8 cellular contexts compared by ENCODE assay signal in the genomic region with DNA sequence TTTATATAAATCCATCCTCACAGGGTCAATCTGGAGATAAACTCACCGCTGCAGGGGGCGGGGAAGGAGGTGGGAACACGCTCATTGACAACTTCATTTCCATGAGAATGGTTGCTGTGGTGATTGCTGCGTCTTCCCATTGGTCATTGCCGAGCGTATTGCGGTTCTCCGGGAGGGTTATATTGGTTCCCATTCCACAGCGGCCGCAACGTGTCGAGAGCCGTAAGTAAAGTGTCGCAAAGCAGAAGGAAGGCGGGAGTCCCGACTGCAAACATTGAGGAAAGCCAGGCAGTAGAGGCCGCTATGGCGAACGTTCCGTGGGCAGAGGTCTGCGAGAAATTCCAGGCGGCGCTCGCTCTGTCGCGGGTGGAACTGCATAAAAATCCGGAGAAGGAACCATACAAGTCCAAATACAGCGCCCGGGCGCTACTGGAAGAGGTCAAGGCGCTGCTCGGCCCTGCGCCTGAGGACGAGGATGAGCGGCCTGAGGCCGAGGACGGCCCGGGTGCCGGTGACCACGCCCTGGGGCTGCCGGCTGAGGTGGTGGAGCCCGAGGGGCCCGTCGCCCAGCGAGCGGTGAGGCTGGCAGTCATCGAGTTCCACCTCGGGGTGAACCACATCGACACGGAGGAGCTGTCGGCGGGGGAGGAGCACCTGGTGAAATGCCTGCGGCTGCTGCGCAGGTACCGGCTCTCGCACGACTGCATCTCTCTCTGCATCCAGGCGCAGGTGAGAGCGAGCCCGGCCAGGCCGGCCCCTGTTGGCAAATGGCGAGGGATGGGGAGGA. TPM values are rescaled to one million over a fixed set of nuclear protein-coding genes. Genes with fewer than 3 reads are reported as not detected.
A peak's percentile ranks its signal among the peaks of the same experiment; 100 is the strongest.
DNase-seq lines count a peak whose midpoint lies in the region; ATAC-seq, FAIRE-seq and TF ChIP-seq lines count a peak whose summit lies in the region.

A gene with protein sequence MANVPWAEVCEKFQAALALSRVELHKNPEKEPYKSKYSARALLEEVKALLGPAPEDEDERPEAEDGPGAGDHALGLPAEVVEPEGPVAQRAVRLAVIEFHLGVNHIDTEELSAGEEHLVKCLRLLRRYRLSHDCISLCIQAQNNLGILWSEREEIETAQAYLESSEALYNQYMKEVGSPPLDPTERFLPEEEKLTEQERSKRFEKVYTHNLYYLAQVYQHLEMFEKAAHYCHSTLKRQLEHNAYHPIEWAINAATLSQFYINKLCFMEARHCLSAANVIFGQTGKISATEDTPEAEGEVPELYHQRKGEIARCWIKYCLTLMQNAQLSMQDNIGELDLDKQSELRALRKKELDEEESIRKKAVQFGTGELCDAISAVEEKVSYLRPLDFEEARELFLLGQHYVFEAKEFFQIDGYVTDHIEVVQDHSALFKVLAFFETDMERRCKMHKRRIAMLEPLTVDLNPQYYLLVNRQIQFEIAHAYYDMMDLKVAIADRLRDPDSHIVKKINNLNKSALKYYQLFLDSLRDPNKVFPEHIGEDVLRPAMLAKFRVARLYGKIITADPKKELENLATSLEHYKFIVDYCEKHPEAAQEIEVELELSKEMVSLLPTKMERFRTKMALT (plus strand): TSS at position 274 of the 787 bp plus-strand sequence. CDS start 30 bp downstream, at position 304.

- 0% methylated on average over 33 of the region's 62 CpGs for WGBS in esophagus muscularis mucosa

- DNase-seq in DMS79 treated with DMSO at 0.1 percent for 48 hours (lab: John Stamatoyannopoulos, UW) (peak; percentile 83), KG1 (lab: John Stamatoyannopoulos, UW) (peak; percentile 92), RCC 7860 (ENCODE audit: low spot score) (peak; percentile 96), esophagus muscularis mucosa (ENCODE audit: extremely low spot score) (peak; percentile 98)
- DNase-seq in activated T-cell treated with anti-CD3 and anti-CD28 coated beads, Interleukin-2, amount 50 U/mL, for 72 hours, result peak; percentile 80 to 86
- DNase-seq in stimulated activated CD8-positive, alpha-beta memory T cell treated with anti-CD3 and anti-CD28 coated beads, Interleukin-7, amount 100 ng/mL, for 4 hours (ENCODE audit: low read depth in 2 of 2), result peak; percentile 68 to 69

- peak within 1 kb of the TSS; percentile 98 for H3K27ac Mint-ChIP-seq in activated T-cell treated with anti-CD3 and anti-CD28 coated beads, Interleukin-2, amount 50 U/mL, for 72 hours

- no peaks in the 10 kb centered on the region for H3K9me3 ChIP-seq in esophagus muscularis mucosa
- H3K9me3 ChIP-seq in muscle layer of duodenum (ENCODE audit: control insufficient read depth in 1 of 2, low read length in 2 of 2), result no peaks in the 10 kb centered on the region

- peak within 1 kb of the TSS; percentile 75 to 97 (median 80) for H3K4me3 ChIP-seq in esophagus muscularis mucosa
- H3K4me3 ChIP-seq in muscle layer of duodenum (ENCODE audit: low read depth in 1 of 2, low read length in 2 of 2), result peak within 1 kb of the TSS; percentile 96 to 99

- TF ChIP-seq EP300 in esophagus muscularis mucosa (IDR thresholded peaks at IDR 0.05), result no peak

- H3K27ac ChIP-seq in esophagus muscularis mucosa (replicated peaks in 1 of 4) (peak within 1 kb of the TSS; percentile 84 to 89 (median 88)), muscle layer of duodenum (ENCODE audit: low read length) (peak within 1 kb of the TSS; percentile 35)

- H3K4me3 Mint-ChIP-seq in activated T-cell treated with anti-CD3 and anti-CD28 coated beads, Interleukin-2, amount 50 U/mL, for 72 hours, result peak within 1 kb of the TSS; percentile 92 to 94

- H3K27me3 Mint-ChIP-seq in activated T-cell treated with anti-CD3 and anti-CD28 coated beads, Interleukin-2, amount 50 U/mL, for 72 hours (ENCODE audit: low read depth), result no peaks in the 10 kb centered on the region

- no peaks in the 10 kb centered on the region for H3K27me3 ChIP-seq in esophagus muscularis mucosa
- H3K27me3 ChIP-seq in muscle layer of duodenum (ENCODE audit: low read depth, low read length), result no peaks in the 10 kb centered on the region

- peak; percentile 32 for TF ChIP-seq POLR2A in esophagus muscularis mucosa (IDR thresholded peaks at IDR 0.05; ENCODE audit: low read depth)

- H3K4me1 ChIP-seq in esophagus muscularis mucosa, result peaks cover 44 to 55% (median 50%) of the 10 kb centered on the region in 4 donors
- H3K4me1 ChIP-seq in muscle layer of duodenum (ENCODE audit: control insufficient read depth in 1 of 2, insufficient read depth in 2 of 2, low read length in 2 of 2), result peaks cover 7 to 22% of the 10 kb centered on the region in 2 donors

- H3K36me3 ChIP-seq in esophagus muscularis mucosa (peaks cover 6 to 22% (median 13%) of the 10 kb centered on the region in 4 donors), muscle layer of duodenum (ENCODE audit: control insufficient read depth in 1 of 2, insufficient read depth in 2 of 2, low read length in 2 of 2) (peaks cover 5 to 6% of the 10 kb centered on the region in 2 donors)

- FAIRE-seq in RCC 7860 (lab: Jason Lieb, UNC), result peak; percentile 91

- ATAC-seq in GM21723 (IDR thresholded peaks at IDR 0.05; ENCODE audit: unreplicated experiment), result peak; percentile 88
- ATAC-seq in activated T-cell treated with anti-CD3 and anti-CD28 coated beads, Interleukin-2, amount 50 U/mL, for 72 hours (replicated peaks in 1 of 2), result peak; percentile 83 to 85

- H3K9me3 Mint-ChIP-seq in activated T-cell treated with anti-CD3 and anti-CD28 coated beads, Interleukin-2, amount 50 U/mL, for 72 hours, result no peaks in the 10 kb centered on the region

- intact Hi-C loops in esophagus muscularis mucosa (cut with DNase I), result loop anchor here (10.0 kb wide), 1 partner anchor 196 kb away; a partner anchor contains a TSS

- peak; percentile 39 to 52 (median 52) for TF ChIP-seq CTCF in esophagus muscularis mucosa (IDR thresholded peaks at IDR 0.05)

- H3K36me3 Mint-ChIP-seq in activated T-cell treated with anti-CD3 and anti-CD28 coated beads, Interleukin-2, amount 50 U/mL, for 72 hours (ENCODE audit: insufficient read depth in 2 of 2), result peaks cover 3 to 9% of the 10 kb centered on the region in 2 donors

- H3K4me1 Mint-ChIP-seq in activated T-cell treated with anti-CD3 and anti-CD28 coated beads, Interleukin-2, amount 50 U/mL, for 72 hours (ENCODE audit: low read depth), result peaks cover 61% of the 10 kb centered on the region

RNA-seq across cellular contexts. Expression of the gene that starts here (rescaled TPM):
- total RNA-seq in activated T-cell treated with anti-CD3 and anti-CD28 coated beads, Interleukin-2, amount 50 U/mL, for 72 hours, result 10 to 100 TPM; 16.3 to 17.5 TPM
- 10 to 100 TPM; 29.1 to 46.8 (median 38.2) TPM for total RNA-seq in esophagus muscularis mucosa

Comparison
In these comparisons a context has a peak if more than half of its experiments do, and no peak if none do; other contexts are left out.
1. Peak in every context shown above with its lines: DNase-seq, ATAC-seq, H3K4me3 ChIP-seq and H3K27ac ChIP-seq.